9 cellular contexts compared by ENCODE assay signal in genomic region chr14:105351920-105352871, GRCh38. TPM values are rescaled to one million over a fixed set of nuclear protein-coding genes. Genes with fewer than 3 reads are reported as not detected.
DNase-seq lines count a peak whose midpoint lies in the region; ATAC-seq, FAIRE-seq and TF ChIP-seq lines count a peak whose summit lies in the region.
"Had no signal": no experiment of that assay in that cellular context is flagged by ENCODE, and none has a peak within 500 bp of the region (broad histone marks: within the 10 kb centered on the region; RNA-seq: fewer than 3 reads in every experiment).

No MANE protein-coding gene starts in this region.

- H3K9me3 Mint-ChIP-seq in activated CD8-positive, alpha-beta T cell treated with anti-CD3 and anti-CD28 coated beads, Interleukin-2, amount 10 ng/mL, durations not matched to agents 7 days and 5 days (ENCODE audit: insufficient read depth): no peaks in the 10 kb centered on the region
- no peaks in the 10 kb centered on the region for H3K9me3 Mint-ChIP-seq in effector memory CD8-positive, alpha-beta T cell
- H3K9me3 Mint-ChIP-seq in memory B cell: no peaks in the 10 kb centered on the region

- peak overlapping the region; percentile 43 for H3K27ac Mint-ChIP-seq in activated CD8-positive, alpha-beta T cell treated with anti-CD3 and anti-CD28 coated beads, Interleukin-2, amount 10 ng/mL, durations not matched to agents 7 days and 5 days
- no peak overlapping the region for H3K27ac Mint-ChIP-seq in effector memory CD8-positive, alpha-beta T cell
- peak overlapping the region; percentile 89 for H3K27ac Mint-ChIP-seq in memory B cell

- H3K36me3 Mint-ChIP-seq in activated CD8-positive, alpha-beta T cell treated with anti-CD3 and anti-CD28 coated beads, Interleukin-2, amount 10 ng/mL, durations not matched to agents 7 days and 5 days (ENCODE audit: low read depth): no peaks in the 10 kb centered on the region
- peaks cover 2% of the 10 kb centered on the region for H3K36me3 Mint-ChIP-seq in effector memory CD8-positive, alpha-beta T cell (ENCODE audit: insufficient read depth)
- H3K36me3 Mint-ChIP-seq in memory B cell: peaks cover 2% of the 10 kb centered on the region

- POLR2A ChIA-PET in activated CD8-positive, alpha-beta T cell treated with anti-CD3 and anti-CD28 coated beads, Interleukin-2, amount 10 ng/mL, durations not matched to agents 7 days and 5 days (lab: Charles Lee): interaction anchor here (0.6 to 1.0 kb wide), 3 partner anchors 10 to 447 kb away, joined by 3 to 4 read pairs (median 3); no protein-coding TSS in a partner anchor

- ATAC-seq in activated CD8-positive, alpha-beta T cell treated with anti-CD3 and anti-CD28 coated beads, Interleukin-2, amount 10 ng/mL, durations not matched to agents 7 days and 5 days: peak; percentile 97
- peak; percentile 99 for ATAC-seq in effector memory CD8-positive, alpha-beta T cell (replicated peaks)
- ATAC-seq in memory B cell (ENCODE audit: low read depth) (peak; percentile 92), HG03095 (IDR thresholded peaks at IDR 0.05; ENCODE audit: unreplicated experiment) (no peak)

- no peak overlapping the region for H3K4me3 Mint-ChIP-seq in activated CD8-positive, alpha-beta T cell treated with anti-CD3 and anti-CD28 coated beads, Interleukin-2, amount 10 ng/mL, durations not matched to agents 7 days and 5 days
- H3K4me3 Mint-ChIP-seq in effector memory CD8-positive, alpha-beta T cell: no peak overlapping the region
- H3K4me3 Mint-ChIP-seq in memory B cell: no peak overlapping the region

- peaks cover 3% of the 10 kb centered on the region for H3K4me1 Mint-ChIP-seq in activated CD8-positive, alpha-beta T cell treated with anti-CD3 and anti-CD28 coated beads, Interleukin-2, amount 10 ng/mL, durations not matched to agents 7 days and 5 days (ENCODE audit: low read depth)
- H3K4me1 Mint-ChIP-seq in effector memory CD8-positive, alpha-beta T cell (ENCODE audit: low read depth in 2 of 2): peaks cover 2 to 3% of the 10 kb centered on the region in 2 donors
- H3K4me1 Mint-ChIP-seq in memory B cell: peaks cover 5% of the 10 kb centered on the region

- peak; percentile 89 for TF ChIP-seq CTCF in GM12865 (IDR thresholded peaks at IDR 0.05; ENCODE audit: insufficient read depth, low read depth, low read length, missing control alignments)

- no peak overlapping the region for H3K4me3 ChIP-seq in GM12865 (ENCODE audit: low read depth, low read length)
- H3K4me3 ChIP-seq: skin epidermis had no signal

- CTCF ChIA-PET in activated CD8-positive, alpha-beta T cell treated with anti-CD3 and anti-CD28 coated beads, Interleukin-2, amount 10 ng/mL, durations not matched to agents 7 days and 5 days (lab: Charles Lee): interaction anchor here (0.6 to 2.1 kb wide), 34 partner anchors 9 to 307 kb away, joined by 3 to 23 read pairs (median 4); partner anchors contain the start of genes BRF1, BTBD6, GPR132 and JAG2

- peak; percentile 83 for FAIRE-seq in HTR-8/SVneo (lab: Jason Lieb, UNC)

- DNase-seq in GM12865 (ENCODE audit: low read depth) (peak; percentile 91), HTR-8/SVneo (ENCODE audit: insufficient read length, low spot score) (peak; percentile 96), NOMO-1 (lab: John Stamatoyannopoulos, UW; ENCODE audit: unreplicated experiment in 2 of 2) (peak; percentile 70 to 84), memory B cell (ENCODE audit: low spot score in 2 of 2) (peak; percentile 93 to 95)
- peak; percentile 94 for DNase-seq in activated CD8-positive, alpha-beta T cell treated with anti-CD3 and anti-CD28 coated beads, Interleukin-2, amount 10 ng/mL, durations not matched to agents 7 days and 5 days
- DNase-seq in effector memory CD8-positive, alpha-beta T cell: peak; percentile 83 to 89 (median 89)
- peak; percentile 64 for DNase-seq in stimulated activated CD8-positive, alpha-beta memory T cell treated with anti-CD3 and anti-CD28 coated beads, Interleukin-15, amount 100 ng/mL, for 24 hours (ENCODE audit: low read depth)

- no peaks in the 10 kb centered on the region for H3K27me3 Mint-ChIP-seq in activated CD8-positive, alpha-beta T cell treated with anti-CD3 and anti-CD28 coated beads, Interleukin-2, amount 10 ng/mL, durations not matched to agents 7 days and 5 days (ENCODE audit: low read depth)
- H3K27me3 Mint-ChIP-seq in effector memory CD8-positive, alpha-beta T cell: no peaks in the 10 kb centered on the region
- H3K27me3 Mint-ChIP-seq in memory B cell: no peaks in the 10 kb centered on the region

RNA-seq across cellular contexts. Expression of gene PACS2, which starts 37.6 kb away (rescaled TPM):
- 10 to 100 TPM; 32.9 to 38.5 TPM for total RNA-seq in activated CD8-positive, alpha-beta T cell treated with anti-CD3 and anti-CD28 coated beads, Interleukin-2, amount 10 ng/mL, durations not matched to agents 7 days and 5 days

RNA-seq across cellular contexts. Expression of gene TEX22, which starts 46.1 kb away (rescaled TPM):
- total RNA-seq in activated CD8-positive, alpha-beta T cell treated with anti-CD3 and anti-CD28 coated beads, Interleukin-2, amount 10 ng/mL, durations not matched to agents 7 days and 5 days: 1 to 10 TPM; 1.9 to 2.4 TPM

RNA-seq across cellular contexts. Expression of gene BRF1, which starts 51.4 kb away (rescaled TPM):
- total RNA-seq in activated CD8-positive, alpha-beta T cell treated with anti-CD3 and anti-CD28 coated beads, Interleukin-2, amount 10 ng/mL, durations not matched to agents 7 days and 5 days: 10 to 100 TPM; 42.1 to 44.7 TPM

Comparison
In these comparisons a context has a peak if more than half of its experiments do, and no peak if none do; other contexts are left out.
1. H3K27ac Mint-ChIP-seq: peak in activated CD8-positive, alpha-beta T cell treated with anti-CD3 and anti-CD28 coated beads, Interleukin-2, amount 10 ng/mL, durations not matched to agents 7 days and 5 days (single experiment) and memory B cell (single experiment); none in effector memory CD8-positive, alpha-beta T cell (0 of 2).
2. Peak in every context shown above with its lines, with median percentiles within 50 percentile points of each other: DNase-seq.